In genomic region chr12:130965668-130966067, GRCh38 we compare ENCODE assay signal across 27 cellular contexts. TPM values are rescaled to one million over a fixed set of nuclear protein-coding genes. Genes with fewer than 3 reads are reported as not detected.
DNase-seq lines count a peak whose midpoint lies in the region; ATAC-seq, FAIRE-seq and TF ChIP-seq lines count a peak whose summit lies in the region.
"Had no signal": no experiment of that assay in that cellular context is flagged by ENCODE, and none has a peak within 500 bp of the region (broad histone marks: within the 10 kb centered on the region; RNA-seq: fewer than 3 reads in every experiment).

No MANE protein-coding gene starts in this region.

- H3K4me1 Mint-ChIP-seq in activated CD8-positive, alpha-beta memory T cell treated with anti-CD3 and anti-CD28 coated beads, Interleukin-2, amount 10 ng/mL, durations not matched to agents 7 days and 5 days, result no peaks in the 10 kb centered on the region
- H3K4me1 Mint-ChIP-seq in activated T-cell treated with anti-CD3 and anti-CD28 coated beads, Interleukin-2, amount 50 U/mL, for 72 hours (ENCODE audit: low read depth), result no peaks in the 10 kb centered on the region
- H3K4me1 Mint-ChIP-seq: central memory CD8-positive, alpha-beta T cell had no signal

- no peak for FAIRE-seq in GM12891 (lab: Jason Lieb, UNC)
- FAIRE-seq: A204.1, endothelial cell of umbilical vein had no signal

- H3K9me3 Mint-ChIP-seq in activated CD8-positive, alpha-beta memory T cell treated with anti-CD3 and anti-CD28 coated beads, Interleukin-2, amount 10 ng/mL, durations not matched to agents 7 days and 5 days (ENCODE audit: low read depth), result no peaks in the 10 kb centered on the region
- H3K9me3 Mint-ChIP-seq in activated T-cell treated with anti-CD3 and anti-CD28 coated beads, Interleukin-2, amount 50 U/mL, for 72 hours, result no peaks in the 10 kb centered on the region
- H3K9me3 Mint-ChIP-seq: activated T-helper 2 cell treated with anti-CD3 and anti-CD28 coated beads, Interferon-gamma antibody, Interleukin-2, Interleukin-4, amounts not matched to agents 10 μg/mL and 5 μg/mL and 100 μg/mL, durations not matched to agents 14 hours and 24 hours and 36 hours; central memory CD8-positive, alpha-beta T cell had no signal

- H3K27me3 ChIP-seq in ACC112 (ENCODE audit: insufficient read depth, low read length), result no peaks in the 10 kb centered on the region
- H3K27me3 ChIP-seq: ascending aorta, BLaER1, heart left ventricle, uterus had no signal

- H3K4me3 ChIP-seq in ACC112 (ENCODE audit: low read depth, low read length), result 0 out of 2 replicates have a peak overlapping the region, but pooled peaks have one; percentile 45
- no peak overlapping the region for H3K4me3 ChIP-seq in cardiac fibroblast (replicated peaks in 1 of 2; ENCODE audit: low read depth in 2 of 2, low read length in 2 of 2)
- H3K4me3 ChIP-seq: ascending aorta, BLaER1, heart left ventricle, uterus had no signal

- no peaks in the 10 kb centered on the region for H3K79me2 ChIP-seq in ACC112 (ENCODE audit: control insufficient read depth, insufficient read depth, low read length, unreplicated experiment)

- H3K27me3 Mint-ChIP-seq in activated CD8-positive, alpha-beta memory T cell treated with anti-CD3 and anti-CD28 coated beads, Interleukin-2, amount 10 ng/mL, durations not matched to agents 7 days and 5 days, result peaks cover 9% of the 10 kb centered on the region
- peaks cover 11% of the 10 kb centered on the region for H3K27me3 Mint-ChIP-seq in activated T-cell treated with anti-CD3 and anti-CD28 coated beads, Interleukin-2, amount 50 U/mL, for 72 hours (ENCODE audit: low read depth)

- no peak for TF ChIP-seq CTCF in cardiac fibroblast (IDR thresholded peaks at IDR 0.05; ENCODE audit: low read depth, low read length)

- no peak overlapping the region for H3K4me3 Mint-ChIP-seq in activated CD8-positive, alpha-beta memory T cell treated with anti-CD3 and anti-CD28 coated beads, Interleukin-2, amount 10 ng/mL, durations not matched to agents 7 days and 5 days
- H3K4me3 Mint-ChIP-seq in activated T-cell treated with anti-CD3 and anti-CD28 coated beads, Interleukin-2, amount 50 U/mL, for 72 hours, result no peak overlapping the region
- H3K4me3 Mint-ChIP-seq: activated naive CD8-positive, alpha-beta T cell; central memory CD8-positive, alpha-beta T cell; IgD-negative memory B cell; memory B cell had no signal

- no peaks in the 10 kb centered on the region for H3K36me3 Mint-ChIP-seq in activated CD8-positive, alpha-beta memory T cell treated with anti-CD3 and anti-CD28 coated beads, Interleukin-2, amount 10 ng/mL, durations not matched to agents 7 days and 5 days
- H3K36me3 Mint-ChIP-seq in activated T-cell treated with anti-CD3 and anti-CD28 coated beads, Interleukin-2, amount 50 U/mL, for 72 hours (ENCODE audit: insufficient read depth in 2 of 2), result no peaks in the 10 kb centered on the region
- H3K36me3 Mint-ChIP-seq: IgD-negative memory B cell, memory B cell had no signal

- H3K36me3 ChIP-seq in ACC112 (ENCODE audit: insufficient read depth, low read length), result no peaks in the 10 kb centered on the region
- H3K36me3 ChIP-seq: BLaER1, neutrophil, uterus had no signal

- no peak for TF ChIP-seq POLR2A in GM12891 (IDR thresholded peaks at IDR 0.05; ENCODE audit: low read depth, low read length)

- DNase-seq in GM12891 (ENCODE audit: insufficient read length, low spot score) (no peak), NOMO-1 treated with DMSO at 0.1 percent for 48 hours (lab: John Stamatoyannopoulos, UW; ENCODE audit: unreplicated experiment) (peak; percentile 79), cardiac fibroblast (ENCODE audit: low read depth in 2 of 2) (peak; percentile 28 to 46), DMS79 treated with DMSO at 0.1 percent for 48 hours (lab: John Stamatoyannopoulos, UW) (no peak)
- DNase-seq in activated CD8-positive, alpha-beta memory T cell treated with anti-CD3 and anti-CD28 coated beads, Interleukin-2, amount 10 ng/mL, durations not matched to agents 7 days and 5 days, result no peak
- no peak for DNase-seq in activated T-cell treated with anti-CD3 and anti-CD28 coated beads, Interleukin-2, amount 50 U/mL, for 72 hours
- DNase-seq: activated CD4-positive, alpha-beta T cell treated with anti-CD3 and anti-CD28 coated beads for 4 hours; heart left ventricle; NCI-H1417 treated with DMSO at 0.1 percent for 48 hours; NCI-H2081 treated with DMSO at 0.1 percent for 48 hours; stimulated activated CD4-positive, alpha-beta T cell treated with anti-CD3 and anti-CD28 coated beads, Interleukin-4, amount 100 ng/mL, for 24 hours; stimulated activated naive CD4-positive, alpha-beta T cell; T-helper 2 cell; uterus had no signal

- CTCF ChIA-PET in activated CD8-positive, alpha-beta memory T cell treated with anti-CD3 and anti-CD28 coated beads, Interleukin-2, amount 10 ng/mL, durations not matched to agents 7 days and 5 days (lab: Charles Lee), result no interaction called here

- no peak overlapping the region for H3K27ac Mint-ChIP-seq in activated CD8-positive, alpha-beta memory T cell treated with anti-CD3 and anti-CD28 coated beads, Interleukin-2, amount 10 ng/mL, durations not matched to agents 7 days and 5 days
- no peak overlapping the region for H3K27ac Mint-ChIP-seq in activated T-cell treated with anti-CD3 and anti-CD28 coated beads, Interleukin-2, amount 50 U/mL, for 72 hours
- H3K27ac Mint-ChIP-seq: activated naive CD8-positive, alpha-beta T cell; activated T-helper 2 cell treated with anti-CD3 and anti-CD28 coated beads, Interferon-gamma antibody, Interleukin-2, Interleukin-4, amounts not matched to agents 10 μg/mL and 5 μg/mL and 100 μg/mL, durations not matched to agents 14 hours and 24 hours and 36 hours; memory B cell had no signal

- H3K4me1 ChIP-seq in ACC112 (ENCODE audit: control insufficient read depth, insufficient read depth, low read length, unreplicated experiment), result peaks cover 9% of the 10 kb centered on the region
- H3K4me1 ChIP-seq: ascending aorta, uterus had no signal

- H3K27ac ChIP-seq in ACC112 (ENCODE audit: low read depth, low read length), result peak overlapping the region; percentile 76
- H3K27ac ChIP-seq: ascending aorta, BLaER1, neutrophil, uterus had no signal

- ATAC-seq in HG02970 (IDR thresholded peaks at IDR 0.05; ENCODE audit: low FRiP score, unreplicated experiment), result no peak
- no peak for ATAC-seq in activated CD8-positive, alpha-beta memory T cell treated with anti-CD3 and anti-CD28 coated beads, Interleukin-2, amount 10 ng/mL, durations not matched to agents 7 days and 5 days
- ATAC-seq in activated T-cell treated with anti-CD3 and anti-CD28 coated beads, Interleukin-2, amount 50 U/mL, for 72 hours (replicated peaks in 1 of 2), result no peak
- ATAC-seq: heart left ventricle, Panc1 had no signal

- H2AFZ ChIP-seq in ACC112 (ENCODE audit: low read length, unreplicated experiment), result no peak overlapping the region

TF ChIP-seq in GM12891, 5 proteins besides CTCF, POLR2A, EP300 and RAD21:
- TF ChIP-seq SPI1 (IDR thresholded peaks at IDR 0.05; ENCODE audit: low read depth, low read length) (0 out of 2 replicates have a peak, but pooled peaks have one; percentile 18), POU2F2 (IDR thresholded peaks at IDR 0.05; ENCODE audit: low read depth, low read length) (no peak)

RNA-seq across cellular contexts. Expression of gene ADGRD1, which starts 12.0 kb away (rescaled TPM):
- 1.6 TPM for polyA plus RNA-seq in GM12891 (2012; ENCODE audit: low read depth, missing spikeins)
- 1 to 10 TPM in 1 of 2 experiments, under 1 TPM in 1; 0.23 to 2.2 TPM for total RNA-seq in activated CD8-positive, alpha-beta memory T cell treated with anti-CD3 and anti-CD28 coated beads, Interleukin-2, amount 10 ng/mL, durations not matched to agents 7 days and 5 days
- total RNA-seq in activated T-cell treated with anti-CD3 and anti-CD28 coated beads, Interleukin-2, amount 50 U/mL, for 72 hours, result 1 to 10 TPM; 2.0 to 2.5 TPM
- total RNA-seq: endothelial cell of umbilical vein had no signal

Comparison
In these comparisons a context has a peak if more than half of its experiments do, and no peak if none do; other contexts are left out.
1. DNase-seq: peak in NOMO-1 treated with DMSO at 0.1 percent for 48 hours (single experiment) and cardiac fibroblast (2 of 2); none in GM12891 (single experiment), DMS79 treated with DMSO at 0.1 percent for 48 hours (single experiment), activated CD8-positive, alpha-beta memory T cell treated with anti-CD3 and anti-CD28 coated beads, Interleukin-2, amount 10 ng/mL, durations not matched to agents 7 days and 5 days (single experiment) and activated T-cell treated with anti-CD3 and anti-CD28 coated beads, Interleukin-2, amount 50 U/mL, for 72 hours (0 of 2).